Comparison of ENCODE assay signal across 8 cellular contexts in the genomic region with DNA sequence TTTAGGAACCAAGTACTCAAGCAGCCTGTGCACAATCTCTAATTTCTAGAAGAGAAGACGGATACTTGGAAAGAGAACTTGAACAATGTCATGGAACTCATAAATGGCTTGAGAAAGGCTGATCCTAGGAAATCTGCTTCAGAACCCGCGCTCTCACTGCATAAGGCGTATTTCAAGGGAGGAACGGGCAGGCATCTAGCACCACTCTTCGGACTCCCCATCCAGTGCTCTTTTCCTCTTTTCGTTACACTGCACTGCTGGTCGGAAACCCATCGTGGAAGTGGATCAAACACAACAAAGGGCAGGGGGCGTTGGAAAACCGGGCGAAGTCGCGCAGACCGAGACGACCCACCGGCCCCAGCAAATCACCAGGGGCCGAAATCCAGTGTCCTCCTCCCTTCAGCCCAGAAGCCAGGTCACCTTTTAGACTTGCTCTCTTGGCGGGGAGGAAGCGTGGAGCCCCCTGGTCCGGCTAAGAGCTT. TPM values are rescaled to one million over a fixed set of nuclear protein-coding genes. Genes with fewer than 3 reads are reported as not detected.
DNase-seq lines count a peak whose midpoint lies in the region; ATAC-seq and TF ChIP-seq lines count a peak whose summit lies in the region.

No MANE protein-coding gene starts in this region.

- peaks cover 54% of the 10 kb centered on the region for H3K4me1 ChIP-seq in CD4-positive, CD25-positive, alpha-beta regulatory T cell (ENCODE audit: control insufficient read depth, insufficient read depth, low read length, poor library complexity, severe bottlenecking)
- no peaks in the 10 kb centered on the region for H3K4me1 ChIP-seq in HUES64 (ENCODE audit: insufficient read depth, low read length)
- H3K4me1 ChIP-seq in subcutaneous abdominal adipose tissue (ENCODE audit: control insufficient read depth in 5 of 5, insufficient read depth in 5 of 5, low read length in 5 of 5): peaks cover 6 to 50% (median 42%) of the 10 kb centered on the region in 5 donors

- peak overlapping the region; percentile 93 for H3K27ac ChIP-seq in CD4-positive, CD25-positive, alpha-beta regulatory T cell (ENCODE audit: insufficient read depth, low read length, poor library complexity, severe bottlenecking)
- peak overlapping the region; percentile 60 for H3K27ac ChIP-seq in HUES64 (ENCODE audit: low read depth, low read length)
- H3K27ac ChIP-seq in subcutaneous abdominal adipose tissue (ENCODE audit: low read depth, low read length): peak overlapping the region; percentile 97

- H3K36me3 Mint-ChIP-seq in CD4-positive, CD25-positive, alpha-beta regulatory T cell: peaks cover 7% of the 10 kb centered on the region

- DNase-seq in CD4-positive, CD25-positive, alpha-beta regulatory T cell: no peak
- DNase-seq in astrocyte of the cerebellum (ENCODE audit: low read depth): no peak
- DNase-seq in kidney epithelial cell (ENCODE audit: low read depth): no peak
- DNase-seq in activated gamma-delta T cell treated with Interleukin-2 at 50 U/mL for 16 hours: no peak
- no peak for DNase-seq in OCI-M1 (lab: John Stamatoyannopoulos, UW)

- WGBS in HUES64: 10% methylated on average over 21 of the region's 21 CpGs

- peaks cover 32 to 63% (median 40%) of the 10 kb centered on the region in 4 donors for H3K4me1 Mint-ChIP-seq in CD4-positive, CD25-positive, alpha-beta regulatory T cell

- H3K27ac Mint-ChIP-seq in CD4-positive, CD25-positive, alpha-beta regulatory T cell: peak overlapping the region; percentile 95 to 99 (median 98)

- no peaks in the 10 kb centered on the region for H3K27me3 ChIP-seq in CD4-positive, CD25-positive, alpha-beta regulatory T cell (ENCODE audit: control insufficient read depth, insufficient read depth, low read length)
- H3K27me3 ChIP-seq in HUES64 (ENCODE audit: insufficient read depth, low read length) (peaks cover 21% of the 10 kb centered on the region), kidney epithelial cell (ENCODE audit: control insufficient read depth, insufficient read depth, low read length) (no peaks in the 10 kb centered on the region), subcutaneous abdominal adipose tissue (ENCODE audit: control insufficient read depth in 5 of 5, insufficient read depth in 4 of 5, low read length in 5 of 5) (no peaks in the 10 kb centered on the region)

- peak overlapping the region; percentile 92 for H3K9ac ChIP-seq in HUES64 (ENCODE audit: low read depth, low read length)
- H3K9ac ChIP-seq in subcutaneous abdominal adipose tissue (ENCODE audit: low read length in 5 of 5): peak overlapping the region; percentile 85 to 96 (median 93)

- H3K27me3 Mint-ChIP-seq in CD4-positive, CD25-positive, alpha-beta regulatory T cell: no peaks in the 10 kb centered on the region

- H3K9me3 ChIP-seq in CD4-positive, CD25-positive, alpha-beta regulatory T cell (ENCODE audit: control insufficient read depth in 2 of 2, low read length in 2 of 2): peaks cover 0 to 3% of the 10 kb centered on the region in 2 experiments
- no peaks in the 10 kb centered on the region for H3K9me3 ChIP-seq in HUES64 (ENCODE audit: insufficient read depth, low read depth, low read length)
- peaks cover 0 to 5% (median 3%) of the 10 kb centered on the region in 5 donors for H3K9me3 ChIP-seq in subcutaneous abdominal adipose tissue (ENCODE audit: control insufficient read depth in 5 of 5, low read length in 5 of 5)

- in situ Hi-C loops in astrocyte of the cerebellum (cut with HindIII; ENCODE audit: low sequenced_read_pairs): no loop called here

- H3K4me3 Mint-ChIP-seq in CD4-positive, CD25-positive, alpha-beta regulatory T cell: peak overlapping the region; percentile 98

- peak overlapping the region; percentile 88 for H3K4me3 ChIP-seq in CD4-positive, CD25-positive, alpha-beta regulatory T cell (ENCODE audit: low read depth, low read length)
- H3K4me3 ChIP-seq in HUES64 (ENCODE audit: low read length): peak overlapping the region; percentile 82
- peak overlapping the region; percentile 77 for H3K4me3 ChIP-seq in astrocyte of the cerebellum (ENCODE audit: low read depth, low read length)
- H3K4me3 ChIP-seq in kidney epithelial cell (ENCODE audit: low read depth, low read length): peak overlapping the region; percentile 94
- H3K4me3 ChIP-seq in subcutaneous abdominal adipose tissue (ENCODE audit: low read depth in 1 of 5, low read length in 5 of 5): peak overlapping the region; percentile 81 to 89 (median 84)

- TF ChIP-seq CTCF in astrocyte of the cerebellum (IDR thresholded peaks at IDR 0.05; ENCODE audit: low read depth, low read length, missing control alignments): no peak
- TF ChIP-seq CTCF in kidney epithelial cell (IDR thresholded peaks at IDR 0.05; ENCODE audit: insufficient read depth, low read length, poor library complexity, severe bottlenecking): no peak

- no peak for ATAC-seq in CD4-positive, CD25-positive, alpha-beta regulatory T cell (ENCODE audit: low read depth in 2 of 2)
- ATAC-seq in GM19023 (IDR thresholded peaks at IDR 0.05; ENCODE audit: unreplicated experiment): no peak

- H3K36me3 ChIP-seq in CD4-positive, CD25-positive, alpha-beta regulatory T cell (ENCODE audit: control insufficient read depth, insufficient read depth, low read length): peaks cover 3% of the 10 kb centered on the region
- peaks cover 7% of the 10 kb centered on the region; the same call in 1 of the 2 replicates for H3K36me3 ChIP-seq in HUES64 (ENCODE audit: insufficient read depth, low read length)
- H3K36me3 ChIP-seq in kidney epithelial cell (ENCODE audit: control insufficient read depth, insufficient read depth, low read length): peaks cover 1% of the 10 kb centered on the region
- peaks cover 5 to 13% (median 9%) of the 10 kb centered on the region in 5 donors for H3K36me3 ChIP-seq in subcutaneous abdominal adipose tissue (ENCODE audit: control insufficient read depth in 5 of 5, insufficient read depth in 5 of 5, low read length in 5 of 5)

- H3K9me3 Mint-ChIP-seq in CD4-positive, CD25-positive, alpha-beta regulatory T cell: peaks cover 0 to 8% (median 0%) of the 10 kb centered on the region in 7 donors

RNA-seq across cellular contexts. Expression of a gene that starts 0.5 kb away (rescaled TPM):
- 17.7 TPM for total RNA-seq in CD4-positive, CD25-positive, alpha-beta regulatory T cell
- 1 to 10 TPM; 3.1 to 5.7 (median 4.5) TPM for polyA plus RNA-seq in CD4-positive, CD25-positive, alpha-beta regulatory T cell
- 12.2 TPM for polyA plus RNA-seq in HUES64 (2013, experiment 1 of 2)
- 12.4 TPM for polyA plus RNA-seq in HUES64 (2013, experiment 2 of 2)
- total RNA-seq in kidney epithelial cell: 34.2 and 39.8 TPM in 2 replicates

RNA-seq across cellular contexts. Expression of a gene that starts 10.6 kb away (rescaled TPM):
- total RNA-seq in CD4-positive, CD25-positive, alpha-beta regulatory T cell: 18.4 TPM
- polyA plus RNA-seq in CD4-positive, CD25-positive, alpha-beta regulatory T cell: 10 to 100 TPM; 28.7 to 34.1 (median 31.3) TPM
- 27.4 TPM for polyA plus RNA-seq in HUES64 (2013, experiment 1 of 2)
- 28.5 TPM for polyA plus RNA-seq in HUES64 (2013, experiment 2 of 2)
- total RNA-seq in kidney epithelial cell: 24.7 and 25.9 TPM in 2 replicates
